In genomic region chr20:31701591-31701990, GRCh38 we compare ENCODE assay signal across 13 cellular contexts. TPM values are rescaled to one million over a fixed set of nuclear protein-coding genes. Genes with fewer than 3 reads are reported as not detected.
A peak's percentile ranks its signal among the peaks of the same experiment; 100 is the strongest.
DNase-seq lines count a peak whose midpoint lies in the region; ATAC-seq and TF ChIP-seq lines count a peak whose summit lies in the region.
"Had no signal": no experiment of that assay in that cellular context is flagged by ENCODE, and none has a peak within 500 bp of the region (broad histone marks: within the 10 kb centered on the region; RNA-seq: fewer than 3 reads in every experiment).

No MANE protein-coding gene starts in this region.

- peaks cover 58% of the 10 kb centered on the region for H3K36me3 Mint-ChIP-seq in CD4-positive, alpha-beta T cell (ENCODE audit: low read depth)
- peaks cover 45% of the 10 kb centered on the region for H3K36me3 Mint-ChIP-seq in MCF 10A (ENCODE audit: insufficient read depth, unreplicated experiment)
- H3K36me3 Mint-ChIP-seq in natural killer cell treated with Interleukin-12 subunit alpha and Interleukin-12 subunit beta and Interleukin-15 and Interleukin-18, amount 100 ng/mL, for 72 hours: peaks cover 21% of the 10 kb centered on the region

- peak overlapping the region; percentile 57 for H3K27ac Mint-ChIP-seq in CD4-positive, alpha-beta T cell
- H3K27ac Mint-ChIP-seq in MCF 10A (ENCODE audit: low read depth, unreplicated experiment): peak overlapping the region; percentile 97
- H3K27ac Mint-ChIP-seq in natural killer cell treated with Interleukin-12 subunit alpha and Interleukin-12 subunit beta and Interleukin-15 and Interleukin-18, amount 100 ng/mL, for 72 hours: peak overlapping the region; percentile 63 to 75

- TF ChIP-seq CTCF in CD4-positive, alpha-beta T cell (IDR thresholded peaks at IDR 0.05): no peak
- TF ChIP-seq CTCF in MCF 10A (IDR thresholded peaks at IDR 0.05; ENCODE audit: unreplicated experiment): no peak

- peaks cover 55% of the 10 kb centered on the region for H3K4me1 Mint-ChIP-seq in CD4-positive, alpha-beta T cell (ENCODE audit: low read depth)
- H3K4me1 Mint-ChIP-seq in MCF 10A (ENCODE audit: insufficient read depth, unreplicated experiment): peaks cover 55% of the 10 kb centered on the region
- H3K4me1 Mint-ChIP-seq in natural killer cell treated with Interleukin-12 subunit alpha and Interleukin-12 subunit beta and Interleukin-15 and Interleukin-18, amount 100 ng/mL, for 72 hours (ENCODE audit: low read depth in 2 of 2): peaks cover 56 to 63% of the 10 kb centered on the region in 2 donors

- no peaks in the 10 kb centered on the region for H3K27me3 Mint-ChIP-seq in CD4-positive, alpha-beta T cell
- no peaks in the 10 kb centered on the region for H3K27me3 Mint-ChIP-seq in MCF 10A (ENCODE audit: insufficient read depth, unreplicated experiment)
- no peaks in the 10 kb centered on the region for H3K27me3 Mint-ChIP-seq in natural killer cell treated with Interleukin-12 subunit alpha and Interleukin-12 subunit beta and Interleukin-15 and Interleukin-18, amount 100 ng/mL, for 72 hours

- intact Hi-C loops in CD4-positive, alpha-beta T cell (cut with DNase I, micrococcal nuclease): no loop called here
- intact Hi-C loops in MCF 10A (cut with micrococcal nuclease): no loop called here

- POLR2A ChIA-PET in CD4-positive, alpha-beta T cell (lab: Charles Lee): interaction anchor here (1.3 kb wide), 2 partner anchors 9 to 18 kb away, joined by 4 read pairs; no protein-coding TSS in a partner anchor
- POLR2A ChIA-PET in MCF 10A (lab: Yijun Ruan, JAX): interaction anchor here (1.0 to 13.9 kb wide), 7 partner anchors 10 to 39 kb away, joined by 4 to 238 read pairs (median 31); partner anchors contain the start of genes BCL2L1 and TPX2

- H3K27ac ChIP-seq in CD4-positive, alpha-beta T cell (ENCODE audit: low read depth, low read length): no peak overlapping the region
- H3K27ac ChIP-seq: C4-2B had no signal

- H3K27me3 ChIP-seq in CD4-positive, alpha-beta T cell (ENCODE audit: control insufficient read depth, insufficient read depth, low read length): no peaks in the 10 kb centered on the region

- BruUV-seq in MCF 10A (replicated peaks; lab: Mats Ljungman, UMichigan): no TSS peak

- no peaks in the 10 kb centered on the region for H3K9me3 Mint-ChIP-seq in CD4-positive, alpha-beta T cell
- no peaks in the 10 kb centered on the region for H3K9me3 Mint-ChIP-seq in MCF 10A (ENCODE audit: unreplicated experiment)
- H3K9me3 Mint-ChIP-seq in natural killer cell treated with Interleukin-12 subunit alpha and Interleukin-12 subunit beta and Interleukin-15 and Interleukin-18, amount 100 ng/mL, for 72 hours: no peaks in the 10 kb centered on the region

- H3K9me3 ChIP-seq in CD4-positive, alpha-beta T cell (ENCODE audit: control insufficient read depth, low read length): no peaks in the 10 kb centered on the region

- CTCF ChIA-PET in CD4-positive, alpha-beta T cell (lab: Charles Lee): no interaction called here
- CTCF ChIA-PET in MCF 10A (lab: Yijun Ruan, JAX): interaction anchor here (0.6 to 21.5 kb wide), 9 partner anchors 9 to 165 kb away, joined by 3 to 429 read pairs (median 4); partner anchors contain the start of gene BCL2L1

- no peak for ATAC-seq in CD4-positive, alpha-beta T cell (ENCODE audit: poor library complexity)
- ATAC-seq in natural killer cell treated with Interleukin-12 subunit alpha and Interleukin-12 subunit beta and Interleukin-15 and Interleukin-18, amount 100 ng/mL, for 72 hours: no peak
- ATAC-seq in GM21447 (IDR thresholded peaks at IDR 0.05; ENCODE audit: unreplicated experiment) (no peak), GM19467 (IDR thresholded peaks at IDR 0.05; ENCODE audit: unreplicated experiment) (no peak)

- no peak overlapping the region for H3K4me3 Mint-ChIP-seq in CD4-positive, alpha-beta T cell
- H3K4me3 Mint-ChIP-seq in MCF 10A (ENCODE audit: unreplicated experiment): no peak overlapping the region
- peak overlapping the region; percentile 41 for H3K4me3 Mint-ChIP-seq in natural killer cell treated with Interleukin-12 subunit alpha and Interleukin-12 subunit beta and Interleukin-15 and Interleukin-18, amount 100 ng/mL, for 72 hours

- DNase-seq in CD4-positive, alpha-beta T cell: no peak
- DNase-seq in NCI-H526 (lab: John Stamatoyannopoulos, UW) (peak; percentile 18 to 24), MCF 10A (ENCODE audit: unreplicated experiment) (no peak), NCI-H1105 (lab: John Stamatoyannopoulos, UW) (no peak), NCI-H2107 treated with DMSO at 0.1 percent for 48 hours (lab: John Stamatoyannopoulos, UW; ENCODE audit: unreplicated experiment) (no peak)
- no peak for DNase-seq in natural killer cell treated with Interleukin-12 subunit alpha and Interleukin-12 subunit beta and Interleukin-15 and Interleukin-18, amount 100 ng/mL, for 72 hours (ENCODE audit: low spot score)
- DNase-seq: activated effector memory CD4-positive, alpha-beta T cell treated with Interleukin-2 at 50 U/mL for 16 hours; effector CD8-positive, alpha-beta T cell; mesendoderm; NCI-H2029 had no signal

RNA-seq across cellular contexts. Expression of gene BCL2L1, which starts 21.1 kb away (rescaled TPM):
- total RNA-seq in CD4-positive, alpha-beta T cell: 10 to 100 TPM; 11.8 to 11.9 TPM
- total RNA-seq in MCF 10A (2022): 139 and 156 TPM in 2 replicates
- total RNA-seq in natural killer cell treated with Interleukin-12 subunit alpha and Interleukin-12 subunit beta and Interleukin-15 and Interleukin-18, amount 100 ng/mL, for 72 hours: 100 to 1,000 TPM; 140 to 325 TPM

RNA-seq across cellular contexts. Expression of gene TPX2, which starts 37.5 kb away (rescaled TPM):
- total RNA-seq in CD4-positive, alpha-beta T cell: under 1 TPM; 0.85 to 0.89 TPM
- 45.3 and 79.6 TPM in 2 replicates for total RNA-seq in MCF 10A (2022)
- 100 to 1,000 TPM in 1 of 2 donors, 10 to 100 TPM in 1; 51.8 to 102 TPM for total RNA-seq in natural killer cell treated with Interleukin-12 subunit alpha and Interleukin-12 subunit beta and Interleukin-15 and Interleukin-18, amount 100 ng/mL, for 72 hours

Comparison
In these comparisons a context has a peak if more than half of its experiments do, and no peak if none do; other contexts are left out.
1. DNase-seq: peak in NCI-H526 (2 of 2); none in CD4-positive, alpha-beta T cell (0 of 10), MCF 10A (single experiment), natural killer cell treated with Interleukin-12 subunit alpha and Interleukin-12 subunit beta and Interleukin-15 and Interleukin-18, amount 100 ng/mL, for 72 hours (single experiment), NCI-H1105 (single experiment) and NCI-H2107 treated with DMSO at 0.1 percent for 48 hours (single experiment).
2. RNA of gene BCL2L1, which starts 21.1 kb away (total RNA-seq): 140 to 325 TPM in natural killer cell treated with Interleukin-12 subunit alpha and Interleukin-12 subunit beta and Interleukin-15 and Interleukin-18, amount 100 ng/mL, for 72 hours and 139 to 156 TPM in MCF 10A; 11.8 to 11.9 TPM in CD4-positive, alpha-beta T cell; every median in the first group is over 10 times any median in the second.
3. RNA of gene TPX2, which starts 37.5 kb away (total RNA-seq): 51.8 to 102 TPM in natural killer cell treated with Interleukin-12 subunit alpha and Interleukin-12 subunit beta and Interleukin-15 and Interleukin-18, amount 100 ng/mL, for 72 hours and 45.3 to 79.6 TPM in MCF 10A; 0.85 to 0.89 TPM in CD4-positive, alpha-beta T cell; every median in the first group is over 10 times any median in the second.
4. Peak in every context shown above with its lines, with median percentiles within 50 percentile points of each other: H3K27ac Mint-ChIP-seq.